ENCODE assay signal across 18 cellular contexts in genomic region chr6:81734500-81735140, GRCh38.
"Had no signal": no experiment of that assay in that cellular context is flagged by ENCODE, and none has a peak within 500 bp of the region (broad histone marks: within the 10 kb centered on the region; RNA-seq: fewer than 3 reads in every experiment).

No MANE protein-coding gene starts in this region.

- DNase-seq: effector CD4-positive, alpha-beta T cell; immature natural killer cell; kidney; left cardiac atrium; mammary epithelial cell; naive thymus-derived CD8-positive, alpha-beta T cell; sigmoid colon; stimulated activated CD4-positive, alpha-beta T cell treated with anti-CD3 and anti-CD28 coated beads, Interleukin-12 subunit alpha, Interleukin-12 subunit beta, amount 100 ng/mL, for 4 hours; stimulated activated naive CD4-positive, alpha-beta T cell; stomach; substantia nigra had no signal

- FAIRE-seq: kidney, urothelium cell line had no signal

- H3K4me1 Mint-ChIP-seq: immature natural killer cell; naive thymus-derived CD8-positive, alpha-beta T cell had no signal

- H3K36me3 ChIP-seq: gastroesophageal sphincter, neutrophil, sigmoid colon, stomach had no signal

- ATAC-seq: esophagus mucosa; gastroesophageal sphincter; left cardiac atrium; naive thymus-derived CD8-positive, alpha-beta T cell had no signal

- H3K27ac Mint-ChIP-seq: immature natural killer cell; naive thymus-derived CD8-positive, alpha-beta T cell; type B pancreatic cell had no signal

- H3K27me3 Mint-ChIP-seq: naive thymus-derived CD8-positive, alpha-beta T cell; type B pancreatic cell had no signal

- H3K27me3 ChIP-seq: gastroesophageal sphincter, neutrophil, sigmoid colon, stomach had no signal

- H3K27ac ChIP-seq: coronary artery, gastroesophageal sphincter, sigmoid colon, skin epidermis, stomach had no signal

- H3K4me1 ChIP-seq: gastroesophageal sphincter, stomach had no signal

- H3K4me3 Mint-ChIP-seq: immature natural killer cell; naive thymus-derived CD8-positive, alpha-beta T cell; type B pancreatic cell had no signal

- H3K4me3 ChIP-seq: coronary artery, gastroesophageal sphincter, sigmoid colon, skin epidermis, stomach had no signal

- H3K9me3 Mint-ChIP-seq: immature natural killer cell, type B pancreatic cell had no signal

- H3K9me3 ChIP-seq: gastroesophageal sphincter, neutrophil, sigmoid colon had no signal
